1 cellular context compared by ENCODE assay signal in the genomic region with DNA sequence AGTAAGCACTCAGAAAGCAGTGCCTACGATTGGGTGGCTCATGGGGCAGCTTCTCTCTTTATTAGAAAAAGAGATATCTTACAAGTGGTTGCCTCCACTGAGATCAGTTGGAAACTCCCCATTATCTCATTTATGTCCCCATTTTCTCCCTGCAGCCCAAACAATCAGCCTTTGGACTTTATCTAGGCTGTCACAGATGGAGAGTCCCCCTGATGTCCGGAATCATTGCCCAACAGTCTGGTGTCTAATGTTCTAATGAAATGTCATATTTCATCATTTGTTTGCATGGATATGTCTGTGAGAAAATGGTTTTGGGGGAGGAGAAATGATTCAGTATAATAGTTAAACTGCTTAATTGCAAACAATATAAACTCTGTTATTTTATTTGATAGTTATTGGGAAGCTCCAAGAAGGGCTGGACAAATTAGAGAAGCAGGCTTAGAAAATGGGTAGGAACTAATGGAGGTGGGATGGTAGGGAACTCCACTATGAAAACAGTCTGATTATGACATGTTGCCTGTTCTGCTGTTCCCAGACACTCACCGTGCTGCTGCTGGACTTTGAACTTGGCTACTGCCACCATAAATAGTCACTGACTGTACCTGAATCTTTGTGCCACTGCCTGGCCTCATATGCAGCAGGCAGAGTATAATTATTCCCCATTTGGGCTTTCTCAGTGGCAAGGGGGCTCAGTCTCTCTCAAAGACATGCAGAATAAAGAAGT.
TF ChIP-seq lines count a peak whose summit lies in the region.

No MANE protein-coding gene starts in this region.

TF ChIP-seq in HepG2, 621 proteins besides CTCF, POLR2A, EP300 and RAD21 (continued from another document and continues in another):
- TF ChIP-seq, protein P1, sequence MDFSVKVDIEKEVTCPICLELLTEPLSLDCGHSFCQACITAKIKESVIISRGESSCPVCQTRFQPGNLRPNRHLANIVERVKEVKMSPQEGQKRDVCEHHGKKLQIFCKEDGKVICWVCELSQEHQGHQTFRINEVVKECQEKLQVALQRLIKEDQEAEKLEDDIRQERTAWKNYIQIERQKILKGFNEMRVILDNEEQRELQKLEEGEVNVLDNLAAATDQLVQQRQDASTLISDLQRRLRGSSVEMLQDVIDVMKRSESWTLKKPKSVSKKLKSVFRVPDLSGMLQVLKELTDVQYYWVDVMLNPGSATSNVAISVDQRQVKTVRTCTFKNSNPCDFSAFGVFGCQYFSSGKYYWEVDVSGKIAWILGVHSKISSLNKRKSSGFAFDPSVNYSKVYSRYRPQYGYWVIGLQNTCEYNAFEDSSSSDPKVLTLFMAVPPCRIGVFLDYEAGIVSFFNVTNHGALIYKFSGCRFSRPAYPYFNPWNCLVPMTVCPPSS (IDR thresholded peaks at IDR 0.05), result no peak
- TF ChIP-seq NBN (conservative IDR thresholded peaks at IDR 0.05) (no peak), TRIM24 (CRISPR knock-in tag; IDR thresholded peaks at IDR 0.05) (no peak), ZNF556 (CRISPR knock-in tag; IDR thresholded peaks at IDR 0.05; ENCODE audit: borderline replicate concordance) (no peak), ELF1 (CRISPR knock-in tag; IDR thresholded peaks at IDR 0.05) (no peak), ZFX (CRISPR knock-in tag; IDR thresholded peaks at IDR 0.05; ENCODE audit: low read depth) (no peak), TOPORS (CRISPR knock-in tag; IDR thresholded peaks at IDR 0.05) (no peak), KLF16 (CRISPR knock-in tag; IDR thresholded peaks at IDR 0.05) (peak in 1 of 2 experiments; percentile 17; a peak in 1 of 4 replicates), POLR2G (IDR thresholded peaks at IDR 0.05; ENCODE audit: low read depth, low read length) (no peak), ZNF570 (CRISPR knock-in tag; IDR thresholded peaks at IDR 0.05; ENCODE audit: borderline replicate concordance) (no peak), SOX6 (IDR thresholded peaks at IDR 0.05) (no peak), SOX6 (CRISPR knock-in tag; IDR thresholded peaks at IDR 0.05) (peak; percentile 59; the same call in 1 of the 2 replicates), MZF1 (CRISPR knock-in tag; IDR thresholded peaks at IDR 0.05; ENCODE audit: borderline replicate concordance) (no peak; the same call in 1 of the 2 replicates), ZNF883 (CRISPR knock-in tag; IDR thresholded peaks at IDR 0.05; ENCODE audit: not compliant biosample characterization) (no peak), KLF12 (CRISPR knock-in tag; IDR thresholded peaks at IDR 0.05; ENCODE audit: borderline replicate concordance) (no peak), KDM1A (CRISPR knock-in tag; IDR thresholded peaks at IDR 0.05) (no peak), ZNF564 (CRISPR knock-in tag; IDR thresholded peaks at IDR 0.05) (no peak), ZNF33A (CRISPR knock-in tag; IDR thresholded peaks at IDR 0.05; ENCODE audit: borderline replicate concordance) (no peak), KLF9 (CRISPR knock-in tag; IDR thresholded peaks at IDR 0.05; ENCODE audit: low read depth) (no peak), ATF1 (CRISPR knock-in tag; IDR thresholded peaks at IDR 0.05) (peak; percentile 48), SSRP1 (CRISPR knock-in tag; IDR thresholded peaks at IDR 0.05) (no peak), CHD2 (IDR thresholded peaks at IDR 0.05; ENCODE audit: low read depth, low read length) (no peak), TAF1 (CRISPR knock-in tag; IDR thresholded peaks at IDR 0.05) (no peak), ZNF207 (IDR thresholded peaks at IDR 0.05; ENCODE audit: borderline replicate concordance) (no peak), ZBTB20 (CRISPR knock-in tag; IDR thresholded peaks at IDR 0.05; ENCODE audit: borderline replicate concordance, low read depth) (no peak), ZNF879 (CRISPR knock-in tag; IDR thresholded peaks at IDR 0.05) (no peak), GPN1 (CRISPR knock-in tag; IDR thresholded peaks at IDR 0.05; ENCODE audit: borderline replicate concordance) (no peak), ZNF350 (CRISPR knock-in tag; IDR thresholded peaks at IDR 0.05; ENCODE audit: borderline replicate concordance, low read depth) (no peak), THYN1 (CRISPR knock-in tag; IDR thresholded peaks at IDR 0.05; ENCODE audit: borderline replicate concordance, low read depth) (no peak), MBD4 (IDR thresholded peaks at IDR 0.05; ENCODE audit: borderline replicate concordance, low read length) (no peak), RARG (CRISPR knock-in tag; IDR thresholded peaks at IDR 0.05; ENCODE audit: low read depth) (no peak), CBX2 (IDR thresholded peaks at IDR 0.05; ENCODE audit: low read depth, low read length) (no peak), CBX2 (CRISPR knock-in tag; IDR thresholded peaks at IDR 0.05; ENCODE audit: low read depth) (no peak)
- TF ChIP-seq, protein P2, sequence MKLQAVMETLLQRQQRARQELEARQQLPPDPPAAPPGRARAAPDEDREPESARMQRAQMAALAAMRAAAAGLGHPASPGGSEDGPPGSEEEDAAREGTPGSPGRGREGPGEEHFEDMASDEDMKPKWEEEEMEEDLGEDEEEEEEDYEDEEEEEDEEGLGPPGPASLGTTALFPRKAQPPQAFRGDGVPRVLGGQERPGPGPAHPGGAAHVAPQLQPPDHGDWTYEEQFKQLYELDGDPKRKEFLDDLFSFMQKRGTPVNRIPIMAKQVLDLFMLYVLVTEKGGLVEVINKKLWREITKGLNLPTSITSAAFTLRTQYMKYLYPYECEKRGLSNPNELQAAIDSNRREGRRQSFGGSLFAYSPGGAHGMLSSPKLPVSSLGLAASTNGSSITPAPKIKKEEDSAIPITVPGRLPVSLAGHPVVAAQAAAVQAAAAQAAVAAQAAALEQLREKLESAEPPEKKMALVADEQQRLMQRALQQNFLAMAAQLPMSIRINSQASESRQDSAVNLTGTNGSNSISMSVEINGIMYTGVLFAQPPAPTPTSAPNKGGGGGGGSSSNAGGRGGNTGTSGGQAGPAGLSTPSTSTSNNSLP (IDR thresholded peaks at IDR 0.05; ENCODE audit: low read depth, low read length), result peak; percentile 56; the same call in 1 of the 2 replicates
- TF ChIP-seq, protein P3, sequence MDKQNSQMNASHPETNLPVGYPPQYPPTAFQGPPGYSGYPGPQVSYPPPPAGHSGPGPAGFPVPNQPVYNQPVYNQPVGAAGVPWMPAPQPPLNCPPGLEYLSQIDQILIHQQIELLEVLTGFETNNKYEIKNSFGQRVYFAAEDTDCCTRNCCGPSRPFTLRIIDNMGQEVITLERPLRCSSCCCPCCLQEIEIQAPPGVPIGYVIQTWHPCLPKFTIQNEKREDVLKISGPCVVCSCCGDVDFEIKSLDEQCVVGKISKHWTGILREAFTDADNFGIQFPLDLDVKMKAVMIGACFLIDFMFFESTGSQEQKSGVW (CRISPR knock-in tag; IDR thresholded peaks at IDR 0.05; ENCODE audit: borderline replicate concordance), result no peak
- TF ChIP-seq, protein P4, sequence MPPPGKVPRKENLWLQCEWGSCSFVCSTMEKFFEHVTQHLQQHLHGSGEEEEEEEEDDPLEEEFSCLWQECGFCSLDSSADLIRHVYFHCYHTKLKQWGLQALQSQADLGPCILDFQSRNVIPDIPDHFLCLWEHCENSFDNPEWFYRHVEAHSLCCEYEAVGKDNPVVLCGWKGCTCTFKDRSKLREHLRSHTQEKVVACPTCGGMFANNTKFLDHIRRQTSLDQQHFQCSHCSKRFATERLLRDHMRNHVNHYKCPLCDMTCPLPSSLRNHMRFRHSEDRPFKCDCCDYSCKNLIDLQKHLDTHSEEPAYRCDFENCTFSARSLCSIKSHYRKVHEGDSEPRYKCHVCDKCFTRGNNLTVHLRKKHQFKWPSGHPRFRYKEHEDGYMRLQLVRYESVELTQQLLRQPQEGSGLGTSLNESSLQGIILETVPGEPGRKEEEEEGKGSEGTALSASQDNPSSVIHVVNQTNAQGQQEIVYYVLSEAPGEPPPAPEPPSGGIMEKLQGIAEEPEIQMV (CRISPR knock-in tag; IDR thresholded peaks at IDR 0.05; ENCODE audit: low read depth), result no peak
- TF ChIP-seq, protein P5, sequence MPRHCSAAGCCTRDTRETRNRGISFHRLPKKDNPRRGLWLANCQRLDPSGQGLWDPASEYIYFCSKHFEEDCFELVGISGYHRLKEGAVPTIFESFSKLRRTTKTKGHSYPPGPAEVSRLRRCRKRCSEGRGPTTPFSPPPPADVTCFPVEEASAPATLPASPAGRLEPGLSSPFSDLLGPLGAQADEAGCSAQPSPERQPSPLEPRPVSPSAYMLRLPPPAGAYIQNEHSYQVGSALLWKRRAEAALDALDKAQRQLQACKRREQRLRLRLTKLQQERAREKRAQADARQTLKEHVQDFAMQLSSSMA (CRISPR knock-in tag; IDR thresholded peaks at IDR 0.05), result no peak
- TF ChIP-seq, protein P6, sequence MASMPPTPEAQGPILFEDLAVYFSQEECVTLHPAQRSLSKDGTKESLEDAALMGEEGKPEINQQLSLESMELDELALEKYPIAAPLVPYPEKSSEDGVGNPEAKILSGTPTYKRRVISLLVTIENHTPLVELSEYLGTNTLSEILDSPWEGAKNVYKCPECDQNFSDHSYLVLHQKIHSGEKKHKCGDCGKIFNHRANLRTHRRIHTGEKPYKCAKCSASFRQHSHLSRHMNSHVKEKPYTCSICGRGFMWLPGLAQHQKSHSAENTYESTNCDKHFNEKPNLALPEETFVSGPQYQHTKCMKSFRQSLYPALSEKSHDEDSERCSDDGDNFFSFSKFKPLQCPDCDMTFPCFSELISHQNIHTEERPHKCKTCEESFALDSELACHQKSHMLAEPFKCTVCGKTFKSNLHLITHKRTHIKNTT (CRISPR knock-in tag; IDR thresholded peaks at IDR 0.05), result no peak
- TF ChIP-seq, protein P7, sequence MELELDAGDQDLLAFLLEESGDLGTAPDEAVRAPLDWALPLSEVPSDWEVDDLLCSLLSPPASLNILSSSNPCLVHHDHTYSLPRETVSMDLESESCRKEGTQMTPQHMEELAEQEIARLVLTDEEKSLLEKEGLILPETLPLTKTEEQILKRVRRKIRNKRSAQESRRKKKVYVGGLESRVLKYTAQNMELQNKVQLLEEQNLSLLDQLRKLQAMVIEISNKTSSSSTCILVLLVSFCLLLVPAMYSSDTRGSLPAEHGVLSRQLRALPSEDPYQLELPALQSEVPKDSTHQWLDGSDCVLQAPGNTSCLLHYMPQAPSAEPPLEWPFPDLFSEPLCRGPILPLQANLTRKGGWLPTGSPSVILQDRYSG (CRISPR knock-in tag; IDR thresholded peaks at IDR 0.05), result no peak
- TF ChIP-seq, protein P8, sequence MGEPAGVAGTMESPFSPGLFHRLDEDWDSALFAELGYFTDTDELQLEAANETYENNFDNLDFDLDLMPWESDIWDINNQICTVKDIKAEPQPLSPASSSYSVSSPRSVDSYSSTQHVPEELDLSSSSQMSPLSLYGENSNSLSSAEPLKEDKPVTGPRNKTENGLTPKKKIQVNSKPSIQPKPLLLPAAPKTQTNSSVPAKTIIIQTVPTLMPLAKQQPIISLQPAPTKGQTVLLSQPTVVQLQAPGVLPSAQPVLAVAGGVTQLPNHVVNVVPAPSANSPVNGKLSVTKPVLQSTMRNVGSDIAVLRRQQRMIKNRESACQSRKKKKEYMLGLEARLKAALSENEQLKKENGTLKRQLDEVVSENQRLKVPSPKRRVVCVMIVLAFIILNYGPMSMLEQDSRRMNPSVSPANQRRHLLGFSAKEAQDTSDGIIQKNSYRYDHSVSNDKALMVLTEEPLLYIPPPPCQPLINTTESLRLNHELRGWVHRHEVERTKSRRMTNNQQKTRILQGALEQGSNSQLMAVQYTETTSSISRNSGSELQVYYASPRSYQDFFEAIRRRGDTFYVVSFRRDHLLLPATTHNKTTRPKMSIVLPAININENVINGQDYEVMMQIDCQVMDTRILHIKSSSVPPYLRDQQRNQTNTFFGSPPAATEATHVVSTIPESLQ (CRISPR knock-in tag; conservative IDR thresholded peaks at IDR 0.05), result no peak
- TF ChIP-seq, protein P9, sequence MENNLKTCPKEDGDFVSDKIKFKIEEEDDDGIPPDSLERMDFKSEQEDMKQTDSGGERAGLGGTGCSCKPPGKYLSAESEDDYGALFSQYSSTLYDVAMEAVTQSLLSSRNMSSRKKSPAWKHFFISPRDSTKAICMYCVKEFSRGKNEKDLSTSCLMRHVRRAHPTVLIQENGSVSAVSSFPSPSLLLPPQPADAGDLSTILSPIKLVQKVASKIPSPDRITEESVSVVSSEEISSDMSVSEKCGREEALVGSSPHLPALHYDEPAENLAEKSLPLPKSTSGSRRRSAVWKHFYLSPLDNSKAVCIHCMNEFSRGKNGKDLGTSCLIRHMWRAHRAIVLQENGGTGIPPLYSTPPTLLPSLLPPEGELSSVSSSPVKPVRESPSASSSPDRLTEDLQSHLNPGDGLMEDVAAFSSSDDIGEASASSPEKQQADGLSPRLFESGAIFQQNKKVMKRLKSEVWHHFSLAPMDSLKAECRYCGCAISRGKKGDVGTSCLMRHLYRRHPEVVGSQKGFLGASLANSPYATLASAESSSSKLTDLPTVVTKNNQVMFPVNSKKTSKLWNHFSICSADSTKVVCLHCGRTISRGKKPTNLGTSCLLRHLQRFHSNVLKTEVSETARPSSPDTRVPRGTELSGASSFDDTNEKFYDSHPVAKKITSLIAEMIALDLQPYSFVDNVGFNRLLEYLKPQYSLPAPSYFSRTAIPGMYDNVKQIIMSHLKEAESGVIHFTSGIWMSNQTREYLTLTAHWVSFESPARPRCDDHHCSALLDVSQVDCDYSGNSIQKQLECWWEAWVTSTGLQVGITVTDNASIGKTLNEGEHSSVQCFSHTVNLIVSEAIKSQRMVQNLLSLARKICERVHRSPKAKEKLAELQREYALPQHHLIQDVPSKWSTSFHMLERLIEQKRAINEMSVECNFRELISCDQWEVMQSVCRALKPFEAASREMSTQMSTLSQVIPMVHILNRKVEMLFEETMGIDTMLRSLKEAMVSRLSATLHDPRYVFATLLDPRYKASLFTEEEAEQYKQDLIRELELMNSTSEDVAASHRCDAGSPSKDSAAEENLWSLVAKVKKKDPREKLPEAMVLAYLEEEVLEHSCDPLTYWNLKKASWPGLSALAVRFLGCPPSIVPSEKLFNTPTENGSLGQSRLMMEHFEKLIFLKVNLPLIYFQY (CRISPR knock-in tag; IDR thresholded peaks at IDR 0.05; ENCODE audit: borderline replicate concordance), result no peak
- TF ChIP-seq, protein P10, sequence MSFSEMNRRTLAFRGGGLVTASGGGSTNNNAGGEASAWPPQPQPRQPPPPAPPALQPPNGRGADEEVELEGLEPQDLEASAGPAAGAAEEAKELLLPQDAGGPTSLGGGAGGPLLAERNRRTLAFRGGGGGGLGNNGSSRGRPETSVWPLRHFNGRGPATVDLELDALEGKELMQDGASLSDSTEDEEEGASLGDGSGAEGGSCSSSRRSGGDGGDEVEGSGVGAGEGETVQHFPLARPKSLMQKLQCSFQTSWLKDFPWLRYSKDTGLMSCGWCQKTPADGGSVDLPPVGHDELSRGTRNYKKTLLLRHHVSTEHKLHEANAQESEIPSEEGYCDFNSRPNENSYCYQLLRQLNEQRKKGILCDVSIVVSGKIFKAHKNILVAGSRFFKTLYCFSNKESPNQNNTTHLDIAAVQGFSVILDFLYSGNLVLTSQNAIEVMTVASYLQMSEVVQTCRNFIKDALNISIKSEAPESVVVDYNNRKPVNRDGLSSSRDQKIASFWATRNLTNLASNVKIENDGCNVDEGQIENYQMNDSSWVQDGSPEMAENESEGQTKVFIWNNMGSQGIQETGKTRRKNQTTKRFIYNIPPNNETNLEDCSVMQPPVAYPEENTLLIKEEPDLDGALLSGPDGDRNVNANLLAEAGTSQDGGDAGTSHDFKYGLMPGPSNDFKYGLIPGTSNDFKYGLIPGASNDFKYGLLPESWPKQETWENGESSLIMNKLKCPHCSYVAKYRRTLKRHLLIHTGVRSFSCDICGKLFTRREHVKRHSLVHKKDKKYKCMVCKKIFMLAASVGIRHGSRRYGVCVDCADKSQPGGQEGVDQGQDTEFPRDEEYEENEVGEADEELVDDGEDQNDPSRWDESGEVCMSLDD (CRISPR knock-in tag; IDR thresholded peaks at IDR 0.05; ENCODE audit: borderline replicate concordance), result no peak
